Comparison of ENCODE assay signal across 16 cellular contexts in the genomic region with DNA sequence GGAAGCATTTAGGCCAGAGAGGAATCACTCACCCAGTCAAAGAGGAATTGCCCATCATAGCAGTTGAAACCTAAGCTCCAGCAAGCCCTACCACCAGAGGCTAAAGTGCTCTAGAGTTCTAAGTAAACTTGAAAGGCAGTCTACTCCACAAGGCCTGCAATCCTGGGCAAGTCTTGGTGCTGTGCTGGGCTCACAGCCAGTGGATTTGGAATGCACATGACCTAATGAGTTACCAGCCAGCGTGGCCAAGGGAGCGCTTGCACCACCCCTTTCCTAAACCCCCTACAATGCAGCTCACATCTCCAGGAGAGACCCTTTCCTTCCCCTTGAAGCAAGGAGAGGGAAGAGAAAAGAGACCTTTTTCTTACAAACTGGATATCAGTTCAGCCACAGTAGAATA.
A peak's percentile ranks its signal among the peaks of the same experiment; 100 is the strongest.
DNase-seq lines count a peak whose midpoint lies in the region; ATAC-seq and TF ChIP-seq lines count a peak whose summit lies in the region.
"Had no signal": no experiment of that assay in that cellular context is flagged by ENCODE, and none has a peak within 500 bp of the region (broad histone marks: within the 10 kb centered on the region; RNA-seq: fewer than 3 reads in every experiment).

No MANE protein-coding gene starts in this region.

- intact Hi-C loops in MCF 10A (cut with micrococcal nuclease) = no loop called here
- intact Hi-C loops in breast epithelium (cut with DNase I; ENCODE audit: low total_unique reads) = no loop called here

- H3K4me1 Mint-ChIP-seq in MCF 10A (ENCODE audit: insufficient read depth, unreplicated experiment) (peaks cover under 1% of the 10 kb centered on the region), chondrocyte (ENCODE audit: low read depth) (peaks cover 29% of the 10 kb centered on the region), osteocyte (ENCODE audit: unreplicated experiment) (peaks cover 40% of the 10 kb centered on the region)
- H3K4me1 Mint-ChIP-seq: CD8-positive, alpha-beta memory T cell had no signal

- H3K36me3 Mint-ChIP-seq in MCF 10A (ENCODE audit: insufficient read depth, unreplicated experiment) (no peaks in the 10 kb centered on the region), chondrocyte (ENCODE audit: low read depth) (no peaks in the 10 kb centered on the region), osteocyte (ENCODE audit: unreplicated experiment) (no peaks in the 10 kb centered on the region)
- H3K36me3 Mint-ChIP-seq: CD8-positive, alpha-beta memory T cell; IgD-negative memory B cell had no signal

- H3K27ac Mint-ChIP-seq in MCF 10A (ENCODE audit: low read depth, unreplicated experiment) (no peak overlapping the region), chondrocyte (ENCODE audit: unreplicated experiment) (peak overlapping the region; percentile 4), osteocyte (ENCODE audit: unreplicated experiment) (peak overlapping the region; percentile 78)
- H3K27ac Mint-ChIP-seq: CD8-positive, alpha-beta memory T cell; IgD-negative memory B cell had no signal

- no peaks in the 10 kb centered on the region for H3K27me3 ChIP-seq in breast epithelium
- H3K27me3 ChIP-seq: BLaER1 had no signal

- no TSS peak for BruUV-seq in MCF 10A (replicated peaks; lab: Mats Ljungman, UMichigan)

- H3K36me3 ChIP-seq in breast epithelium = no peaks in the 10 kb centered on the region
- H3K36me3 ChIP-seq: BLaER1 had no signal

- no peak overlapping the region for H3K27ac ChIP-seq in breast epithelium
- H3K27ac ChIP-seq: BLaER1, GM23248 had no signal

- no peaks in the 10 kb centered on the region for H3K27me3 Mint-ChIP-seq in MCF 10A (ENCODE audit: insufficient read depth, unreplicated experiment)
- no peaks in the 10 kb centered on the region for H3K27me3 Mint-ChIP-seq in chondrocyte (ENCODE audit: low read depth)
- no peaks in the 10 kb centered on the region for H3K27me3 Mint-ChIP-seq in osteocyte (ENCODE audit: unreplicated experiment)
- H3K27me3 Mint-ChIP-seq: IgD-negative memory B cell had no signal

- H3K4me3 Mint-ChIP-seq in MCF 10A (ENCODE audit: unreplicated experiment) (no peak overlapping the region), chondrocyte (ENCODE audit: unreplicated experiment) (no peak overlapping the region), osteocyte (ENCODE audit: unreplicated experiment) (no peak overlapping the region)
- H3K4me3 Mint-ChIP-seq: CD8-positive, alpha-beta memory T cell; IgD-negative memory B cell had no signal

- CTCF ChIA-PET in MCF 10A (lab: Yijun Ruan, JAX) = interaction anchor here (0.6 kb wide), 1 partner anchor 757 kb away, joined by 3 read pairs; no protein-coding TSS in a partner anchor

- peak; percentile 5 for DNase-seq in MCF 10A (ENCODE audit: unreplicated experiment)
- DNase-seq in breast epithelium (ENCODE audit: low spot score in 2 of 2) = no peak
- DNase-seq in chondrocyte (ENCODE audit: low spot score) = no peak
- no peak for DNase-seq in osteocyte (ENCODE audit: extremely low spot score, unreplicated experiment)
- no peak for DNase-seq in stimulated activated CD4-positive, alpha-beta T cell treated with anti-CD3 and anti-CD28 coated beads, Interleukin-1b, Interleukin-23, amount 100 ng/mL, for 48 hours
- DNase-seq in mucosa of gallbladder (ENCODE audit: low spot score) = no peak
- DNase-seq: 8988T; AML-193; Caco-2; CD8-positive, alpha-beta memory T cell; DND-41; GF-D8; GM23248 had no signal

- POLR2A ChIA-PET in MCF 10A (lab: Yijun Ruan, JAX) = no interaction called here

- no peak overlapping the region for H3K4me3 ChIP-seq in breast epithelium
- H3K4me3 ChIP-seq: BLaER1, GM23248 had no signal

- H3K9me3 Mint-ChIP-seq in MCF 10A (ENCODE audit: unreplicated experiment) (no peaks in the 10 kb centered on the region), chondrocyte (ENCODE audit: low read depth) (peaks cover 8% of the 10 kb centered on the region), osteocyte (ENCODE audit: unreplicated experiment) (peaks cover 8% of the 10 kb centered on the region)

- no peaks in the 10 kb centered on the region for H3K9me3 ChIP-seq in breast epithelium
- H3K9me3 ChIP-seq: BLaER1, Caco-2 had no signal

- TF ChIP-seq POLR2A in breast epithelium (IDR thresholded peaks at IDR 0.05) = no peak

- H3K4me1 ChIP-seq in breast epithelium = no peaks in the 10 kb centered on the region
- H3K4me1 ChIP-seq: BLaER1, Caco-2 had no signal

- TF ChIP-seq CTCF in MCF 10A (IDR thresholded peaks at IDR 0.05; ENCODE audit: unreplicated experiment) (no peak), breast epithelium (IDR thresholded peaks at IDR 0.05) (no peak), chondrocyte (IDR thresholded peaks at IDR 0.05) (no peak), osteocyte (IDR thresholded peaks at IDR 0.05) (no peak)

- ATAC-seq in GM19452 (IDR thresholded peaks at IDR 0.05; ENCODE audit: unreplicated experiment) = no peak
